8 cellular contexts compared by ENCODE assay signal in the genomic region with DNA sequence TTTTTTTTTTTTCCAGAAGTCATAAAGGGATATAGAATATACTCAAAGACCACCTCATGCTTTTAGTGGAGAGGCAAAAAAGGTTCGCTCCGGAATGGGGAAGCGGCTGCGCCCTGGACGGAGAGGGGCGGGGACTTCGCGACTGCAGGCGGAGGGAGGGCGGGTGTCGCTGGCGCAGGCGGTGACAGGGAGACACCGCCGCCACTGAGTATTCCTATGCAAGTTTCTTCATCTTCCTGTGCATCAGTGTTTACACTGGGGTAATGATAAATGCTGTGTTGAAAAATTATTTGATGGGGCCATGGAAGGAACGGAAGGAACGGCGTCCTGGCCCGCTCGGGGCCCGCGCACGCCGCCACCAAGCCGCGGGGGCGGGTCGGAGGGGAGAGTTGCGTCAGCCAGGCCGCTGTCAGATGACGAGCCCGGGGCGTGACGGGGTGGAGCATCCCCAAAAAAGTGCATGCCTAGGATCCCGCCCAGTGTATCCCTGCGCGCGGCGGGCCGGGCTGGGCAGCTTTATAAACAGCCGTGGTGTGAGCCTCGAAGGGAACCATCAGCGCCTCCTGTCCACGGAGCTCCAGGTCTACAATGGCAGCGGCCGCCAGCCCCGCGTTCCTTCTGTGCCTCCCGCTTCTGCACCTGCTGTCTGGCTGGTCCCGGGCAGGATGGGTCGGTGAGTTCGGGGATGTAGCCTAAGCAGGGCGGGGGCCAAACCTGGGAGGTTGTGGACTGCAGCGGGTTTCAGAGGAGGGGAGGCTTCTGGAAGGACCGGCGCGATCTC. TPM values are rescaled to one million over a fixed set of nuclear protein-coding genes. Genes with fewer than 3 reads are reported as not detected.
A peak's percentile ranks its signal among the peaks of the same experiment; 100 is the strongest.
DNase-seq lines count a peak whose midpoint lies in the region; ATAC-seq and TF ChIP-seq lines count a peak whose summit lies in the region.

A gene with protein sequence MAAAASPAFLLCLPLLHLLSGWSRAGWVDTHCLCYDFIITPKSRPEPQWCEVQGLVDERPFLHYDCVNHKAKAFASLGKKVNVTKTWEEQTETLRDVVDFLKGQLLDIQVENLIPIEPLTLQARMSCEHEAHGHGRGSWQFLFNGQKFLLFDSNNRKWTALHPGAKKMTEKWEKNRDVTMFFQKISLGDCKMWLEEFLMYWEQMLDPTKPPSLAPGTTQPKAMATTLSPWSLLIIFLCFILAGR (plus strand): TSS at position 482 of the 781 bp plus-strand sequence. CDS start 107 bp downstream, at position 589.

- H2AFZ ChIP-seq in neural cell (ENCODE audit: low read depth, low read length), result peak within 1 kb of the TSS; percentile 33

- peaks cover 69% of the 10 kb centered on the region for H3K27me3 Mint-ChIP-seq in IgD-negative memory B cell
- peaks cover 87% of the 10 kb centered on the region for H3K27me3 Mint-ChIP-seq in stimulated activated naive CD8-positive, alpha-beta T cell treated with anti-CD3 and anti-CD28 coated beads, Interleukin-15, Interleukin-2, amounts not matched to agents 100 ng/mL and 50 ng/mL, for 24 hours

- POLR2A ChIA-PET in Panc1 (lab: Charles Lee), result no interaction called here

- H3K79me2 ChIP-seq in neural cell (replicated peaks; ENCODE audit: insufficient read depth, low read length), result no peaks in the 10 kb centered on the region

- peaks cover 11 to 13% (median 12%) of the 10 kb centered on the region in 3 donors for H3K4me1 Mint-ChIP-seq in IgD-negative memory B cell
- peaks cover 42% of the 10 kb centered on the region for H3K4me1 Mint-ChIP-seq in stimulated activated naive CD8-positive, alpha-beta T cell treated with anti-CD3 and anti-CD28 coated beads, Interleukin-15, Interleukin-2, amounts not matched to agents 100 ng/mL and 50 ng/mL, for 24 hours (ENCODE audit: low read depth)

- peak within 1 kb of the TSS; percentile 45 for H3K9ac ChIP-seq in neural cell (ENCODE audit: low read length)

- H3K4me3 ChIP-seq in Panc1 (ENCODE audit: low read depth in 2 of 2, low read length in 2 of 2) (peak within 1 kb of the TSS; percentile 48 to 62), neural cell (ENCODE audit: low read length) (peak within 1 kb of the TSS; percentile 71)

- H3K9me3 ChIP-seq in Panc1 (ENCODE audit: control insufficient read depth, insufficient read depth, low read depth, low read length) (no peaks in the 10 kb centered on the region), neural cell (ENCODE audit: low read length) (no peaks in the 10 kb centered on the region)

- CTCF ChIA-PET in Panc1 (lab: Charles Lee), result no interaction called here

- H3K36me3 Mint-ChIP-seq in IgD-negative memory B cell, result no peaks in the 10 kb centered on the region
- no peaks in the 10 kb centered on the region for H3K36me3 Mint-ChIP-seq in stimulated activated naive CD8-positive, alpha-beta T cell treated with anti-CD3 and anti-CD28 coated beads, Interleukin-15, Interleukin-2, amounts not matched to agents 100 ng/mL and 50 ng/mL, for 24 hours (ENCODE audit: low read depth)

- no TSS peak for BruUV-seq in Panc1 (replicated peaks; lab: Mats Ljungman, UMichigan)

- intact Hi-C loops in Panc1 (cut with micrococcal nuclease; ENCODE audit: unreplicated experiment), result no loop called here

- DNase-seq in NCI-H187 (lab: John Stamatoyannopoulos, UW), result peak; percentile 16 to 71
- DNase-seq in NCI-H187 treated with DMSO at 0.1 percent for 48 hours (lab: John Stamatoyannopoulos, UW), result no peak
- DNase-seq in Panc1 (ENCODE audit: low read depth, low spot score), result peak; percentile 5
- peak; percentile 20 to 64 for DNase-seq in activated T-helper 1 cell treated with anti-CD3 and anti-CD28 coated beads, Interleukin-2, amount 50 U/mL, for 16 hours (ENCODE audit: low read depth in 1 of 2, low spot score in 1 of 2)
- peak; percentile 65 for DNase-seq in fibroblast of the conjunctiva (ENCODE audit: low read depth)

- peaks cover 7% of the 10 kb centered on the region for H3K4me1 ChIP-seq in Panc1 (ENCODE audit: control insufficient read depth, insufficient read depth, low read length)

- TF ChIP-seq RAD21 in neural cell (conservative IDR thresholded peaks at IDR 0.05), result peak; percentile 15

- no peaks in the 10 kb centered on the region for H4K20me1 ChIP-seq in neural cell (ENCODE audit: insufficient read depth)

- peak within 1 kb of the TSS; percentile 87 to 99 (median 95) for H3K4me3 Mint-ChIP-seq in IgD-negative memory B cell
- peak within 1 kb of the TSS; percentile 90 for H3K4me3 Mint-ChIP-seq in stimulated activated naive CD8-positive, alpha-beta T cell treated with anti-CD3 and anti-CD28 coated beads, Interleukin-15, Interleukin-2, amounts not matched to agents 100 ng/mL and 50 ng/mL, for 24 hours

- peak; percentile 92 for ATAC-seq in Panc1

- TF ChIP-seq CTCF in Panc1 (IDR thresholded peaks at IDR 0.05) (no peak), neural cell (IDR thresholded peaks at IDR 0.05; ENCODE audit: poor library complexity, severe bottlenecking) (peak; percentile 36)

- H3K9me3 Mint-ChIP-seq in IgD-negative memory B cell, result no peaks in the 10 kb centered on the region
- no peaks in the 10 kb centered on the region for H3K9me3 Mint-ChIP-seq in stimulated activated naive CD8-positive, alpha-beta T cell treated with anti-CD3 and anti-CD28 coated beads, Interleukin-15, Interleukin-2, amounts not matched to agents 100 ng/mL and 50 ng/mL, for 24 hours

- H3K36me3 ChIP-seq in Panc1 (ENCODE audit: control insufficient read depth, insufficient read depth, low read length) (no peaks in the 10 kb centered on the region), neural cell (ENCODE audit: insufficient read depth, low read length) (no peaks in the 10 kb centered on the region)

- peak within 1 kb of the TSS; percentile 71 for H3K27ac ChIP-seq in Panc1 (ENCODE audit: low read length)
- H3K27ac ChIP-seq in neural cell (ENCODE audit: low read length), result no peak within 1 kb of the TSS

- no peaks in the 10 kb centered on the region for H3K9me2 ChIP-seq in neural cell (ENCODE audit: insufficient read depth, low read length)

- H3K27me3 ChIP-seq in Panc1 (ENCODE audit: control insufficient read depth, insufficient read depth, low read length) (no peaks in the 10 kb centered on the region), neural cell (ENCODE audit: insufficient read depth, low read depth, low read length) (peaks cover 88% of the 10 kb centered on the region)

- TF ChIP-seq EP300 in neural cell (conservative IDR thresholded peaks at IDR 0.05; ENCODE audit: poor library complexity, severe bottlenecking), result no peak

- H3K4me2 ChIP-seq in neural cell (ENCODE audit: low read length), result peak within 1 kb of the TSS; percentile 55

- in situ Hi-C loops in Panc1 (cut with HindIII; ENCODE audit: low pct_unique_long_range_greater_than_20kb, low sequenced_read_pairs), result no loop called here

- no peaks in the 10 kb centered on the region for H3F3A ChIP-seq in neural cell (ENCODE audit: insufficient read depth, low read length, poor library complexity, severe bottlenecking)

- peak within 1 kb of the TSS; percentile 46 to 94 (median 86) for H3K27ac Mint-ChIP-seq in IgD-negative memory B cell
- H3K27ac Mint-ChIP-seq in stimulated activated naive CD8-positive, alpha-beta T cell treated with anti-CD3 and anti-CD28 coated beads, Interleukin-15, Interleukin-2, amounts not matched to agents 100 ng/mL and 50 ng/mL, for 24 hours, result peak within 1 kb of the TSS; percentile 93

TF ChIP-seq in neural cell, 6 proteins besides CTCF, POLR2A, EP300 and RAD21:
- TF ChIP-seq TAF1 (IDR thresholded peaks at IDR 0.05; ENCODE audit: low read depth), result no peak
- no peak for TF ChIP-seq SMC3 (conservative IDR thresholded peaks at IDR 0.05; ENCODE audit: poor library complexity)
- TF ChIP-seq, protein P1, sequence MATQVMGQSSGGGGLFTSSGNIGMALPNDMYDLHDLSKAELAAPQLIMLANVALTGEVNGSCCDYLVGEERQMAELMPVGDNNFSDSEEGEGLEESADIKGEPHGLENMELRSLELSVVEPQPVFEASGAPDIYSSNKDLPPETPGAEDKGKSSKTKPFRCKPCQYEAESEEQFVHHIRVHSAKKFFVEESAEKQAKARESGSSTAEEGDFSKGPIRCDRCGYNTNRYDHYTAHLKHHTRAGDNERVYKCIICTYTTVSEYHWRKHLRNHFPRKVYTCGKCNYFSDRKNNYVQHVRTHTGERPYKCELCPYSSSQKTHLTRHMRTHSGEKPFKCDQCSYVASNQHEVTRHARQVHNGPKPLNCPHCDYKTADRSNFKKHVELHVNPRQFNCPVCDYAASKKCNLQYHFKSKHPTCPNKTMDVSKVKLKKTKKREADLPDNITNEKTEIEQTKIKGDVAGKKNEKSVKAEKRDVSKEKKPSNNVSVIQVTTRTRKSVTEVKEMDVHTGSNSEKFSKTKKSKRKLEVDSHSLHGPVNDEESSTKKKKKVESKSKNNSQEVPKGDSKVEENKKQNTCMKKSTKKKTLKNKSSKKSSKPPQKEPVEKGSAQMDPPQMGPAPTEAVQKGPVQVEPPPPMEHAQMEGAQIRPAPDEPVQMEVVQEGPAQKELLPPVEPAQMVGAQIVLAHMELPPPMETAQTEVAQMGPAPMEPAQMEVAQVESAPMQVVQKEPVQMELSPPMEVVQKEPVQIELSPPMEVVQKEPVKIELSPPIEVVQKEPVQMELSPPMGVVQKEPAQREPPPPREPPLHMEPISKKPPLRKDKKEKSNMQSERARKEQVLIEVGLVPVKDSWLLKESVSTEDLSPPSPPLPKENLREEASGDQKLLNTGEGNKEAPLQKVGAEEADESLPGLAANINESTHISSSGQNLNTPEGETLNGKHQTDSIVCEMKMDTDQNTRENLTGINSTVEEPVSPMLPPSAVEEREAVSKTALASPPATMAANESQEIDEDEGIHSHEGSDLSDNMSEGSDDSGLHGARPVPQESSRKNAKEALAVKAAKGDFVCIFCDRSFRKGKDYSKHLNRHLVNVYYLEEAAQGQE (IDR thresholded peaks at IDR 0.05; ENCODE audit: borderline replicate concordance), result no peak
- TF ChIP-seq MXI1 (conservative IDR thresholded peaks at IDR 0.05; ENCODE audit: poor library complexity, severe bottlenecking), result no peak
- no peak for TF ChIP-seq EZH2 (IDR thresholded peaks at IDR 0.05; ENCODE audit: borderline replicate concordance, insufficient read depth, low read length, poor library complexity, severe bottlenecking)
- peak; percentile 65 for TF ChIP-seq POLR2AphosphoS5 (IDR thresholded peaks at IDR 0.05)

RNA-seq across cellular contexts. Expression of the gene that starts here (rescaled TPM):
- polyA plus RNA-seq in IgD-negative memory B cell (not detected), neural cell (0.22 and 0.38 TPM in 2 replicates)
- total RNA-seq in Panc1 (2021; ENCODE audit: unreplicated experiment), result 3.1 TPM
- polyA plus RNA-seq in Panc1 (2012; ENCODE audit: insufficient read length), result 5.4 TPM
- 0.24 and 0.35 TPM in 2 replicates for polyA minus RNA-seq in neural cell
